Comparison of ENCODE assay signal across 8 cellular contexts in the genomic region with DNA sequence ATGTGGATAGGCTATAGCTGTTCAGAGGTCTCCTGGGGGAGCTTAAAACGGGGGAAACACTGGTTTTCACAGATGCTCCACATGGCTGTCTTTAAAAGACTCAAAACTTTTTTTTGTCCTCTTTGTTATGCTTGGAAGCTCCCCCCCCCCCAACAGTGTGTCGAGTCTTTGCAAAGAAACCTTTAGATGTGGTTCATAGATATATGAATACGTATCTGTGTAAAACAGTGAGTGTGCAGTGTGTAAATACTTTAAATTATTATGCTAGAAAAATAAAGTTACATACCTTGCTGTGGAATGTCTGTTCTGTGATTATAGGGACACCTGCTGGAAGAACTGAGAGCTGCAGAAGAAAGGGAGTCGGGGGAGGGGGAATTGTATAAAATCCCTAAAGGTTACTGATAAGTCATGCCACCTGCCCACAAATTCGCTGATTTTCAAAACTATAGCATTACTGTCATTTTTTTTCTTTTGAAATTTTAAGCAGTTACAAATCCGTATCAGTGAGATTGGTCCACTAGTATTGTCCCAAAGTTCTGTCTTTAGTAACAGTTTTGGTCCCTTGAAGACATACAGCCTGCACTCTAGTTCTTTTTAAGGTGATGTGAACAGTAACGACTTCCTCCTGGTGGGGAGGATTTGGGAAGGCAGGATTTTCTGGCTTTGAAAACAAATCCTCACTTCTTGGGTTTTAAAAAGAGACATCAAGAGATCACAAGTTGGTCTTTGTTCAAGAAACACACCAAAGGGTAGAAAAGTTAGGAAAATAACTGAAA. TPM values are rescaled to one million over a fixed set of nuclear protein-coding genes. Genes with fewer than 3 reads are reported as not detected.
DNase-seq lines count a peak whose midpoint lies in the region; TF ChIP-seq lines count a peak whose summit lies in the region.

No MANE protein-coding gene starts in this region.

- H3K36me3 Mint-ChIP-seq in mesothelial cell of epicardium, result peaks cover 5% of the 10 kb centered on the region

- H3K9me3 Mint-ChIP-seq in mesothelial cell of epicardium, result no peaks in the 10 kb centered on the region

- no peaks in the 10 kb centered on the region for H3K27me3 Mint-ChIP-seq in mesothelial cell of epicardium (ENCODE audit: low read depth)

- peaks cover 24% of the 10 kb centered on the region for H3K4me1 Mint-ChIP-seq in mesothelial cell of epicardium

- H3K9me3 ChIP-seq in WERI-Rb-1 (ENCODE audit: severe bottlenecking) (no peaks in the 10 kb centered on the region), tibial artery (no peaks in the 10 kb centered on the region)

- H3K27ac ChIP-seq in WERI-Rb-1 (no peak overlapping the region), tibial artery (no peak overlapping the region)

- intact Hi-C loops in tibial artery (cut with DNase I; ENCODE audit: low total_unique reads), result no loop called here

- H3K4me1 ChIP-seq in tibial artery, result peaks cover 0 to 8% (median 1%) of the 10 kb centered on the region in 4 donors

- peak overlapping the region; percentile 59 for H3K27ac Mint-ChIP-seq in mesothelial cell of epicardium

- TF ChIP-seq CTCF in LNCAP (IDR thresholded peaks at IDR 0.05), result peak; percentile 91
- peak; percentile 50 for TF ChIP-seq CTCF in WERI-Rb-1 (IDR thresholded peaks at IDR 0.05; ENCODE audit: low read depth, low read length)
- peak; percentile 70 for TF ChIP-seq CTCF in mesothelial cell of epicardium (IDR thresholded peaks at IDR 0.05; ENCODE audit: unreplicated experiment)
- TF ChIP-seq CTCF in tibial artery (IDR thresholded peaks at IDR 0.05), result peak; percentile 65 to 69

- H3K27me3 ChIP-seq in H7 (ENCODE audit: control insufficient read depth, insufficient read depth, low read length) (no peaks in the 10 kb centered on the region), WERI-Rb-1 (ENCODE audit: insufficient read depth, low read depth, severe bottlenecking) (no peaks in the 10 kb centered on the region), tibial artery (no peaks in the 10 kb centered on the region)

- no peak overlapping the region for H3K4me3 Mint-ChIP-seq in mesothelial cell of epicardium

- H3K4me3 ChIP-seq in H7 (ENCODE audit: insufficient read depth, low read depth, low read length) (no peak overlapping the region), WERI-Rb-1 (ENCODE audit: low read depth, low read length) (no peak overlapping the region), tibial artery (no peak overlapping the region)

- H3K36me3 ChIP-seq in H7 (replicated peaks; ENCODE audit: control insufficient read depth, insufficient read depth, low read length) (peaks cover 2% of the 10 kb centered on the region), WERI-Rb-1 (peaks cover 6% of the 10 kb centered on the region), tibial artery (peaks cover 0 to 14% (median 7%) of the 10 kb centered on the region in 3 donors)

- peak; percentile 29 for DNase-seq in activated gamma-delta T cell treated with Interleukin-2 at 50 U/mL for 16 hours
- DNase-seq in activated gamma-delta T cell (lab: John Stamatoyannopoulos, UW), result no peak
- DNase-seq in H7, result peak; percentile 73
- peak; percentile 48 for DNase-seq in WERI-Rb-1
- DNase-seq in effector CD4-positive, alpha-beta T cell, result peak; percentile 26
- DNase-seq in mesothelial cell of epicardium (ENCODE audit: low spot score in 2 of 2, unreplicated experiment in 2 of 2), result peak in 1 of 2 experiments; percentile 53
- DNase-seq in tibial artery, result no peak

RNA-seq across cellular contexts. Expression of a gene that starts 22.9 kb away (rescaled TPM):
- 31.8 and 37.0 TPM in 2 replicates for total RNA-seq in H7 (2014; rRNA removed; shearing (Covaris generic))
- 11.0 to 11.8 TPM (median 11.1 TPM) in 3 replicates for total RNA-seq in mesothelial cell of epicardium

Comparison
In these comparisons a context has a peak if more than half of its experiments do, and no peak if none do; other contexts are left out.
1. DNase-seq: peak in activated gamma-delta T cell treated with Interleukin-2 at 50 U/mL for 16 hours (single experiment), H7 (single experiment), WERI-Rb-1 (single experiment) and effector CD4-positive, alpha-beta T cell (single experiment); none in activated gamma-delta T cell (single experiment) and tibial artery (0 of 2).
2. Peak in every context shown above with its lines, with median percentiles within 50 percentile points of each other: CTCF ChIP-seq.